Comparison of ENCODE assay signal across 8 cellular contexts in genomic region chr10:34758447-34758996, GRCh38. TPM values are rescaled to one million over a fixed set of nuclear protein-coding genes. Genes with fewer than 3 reads are reported as not detected.
DNase-seq lines count a peak whose midpoint lies in the region; ATAC-seq and TF ChIP-seq lines count a peak whose summit lies in the region.

No MANE protein-coding gene starts in this region.

- H3K27me3 ChIP-seq in esophagus squamous epithelium, result no peaks in the 10 kb centered on the region

- DNase-seq in DMS53 treated with DMSO at 0.1 percent for 48 hours (lab: John Stamatoyannopoulos, UW; ENCODE audit: unreplicated experiment) (peak; percentile 95), HCEC 1CT (peak; percentile 96), NB4 (ENCODE audit: low read depth) (peak; percentile 77), esophagus squamous epithelium (lab: John Stamatoyannopoulos, UW) (no peak), Ammon's horn (ENCODE audit: low spot score) (no peak), amygdala (lab: John Stamatoyannopoulos, UW) (no peak), Right ventricle myocardium inferior (ENCODE audit: missing footprints) (no peak), cerebellar cortex (ENCODE audit: low spot score) (no peak)

- H3K9me3 ChIP-seq in esophagus squamous epithelium, result no peaks in the 10 kb centered on the region

- no peak for TF ChIP-seq POLR2A in NB4 (IDR thresholded peaks at IDR 0.05; ENCODE audit: extremely low read depth, insufficient read length)
- no peak for TF ChIP-seq POLR2A in esophagus squamous epithelium (IDR thresholded peaks at IDR 0.05)

- peak overlapping the region; percentile 24 to 89 (median 83) for H3K27ac ChIP-seq in esophagus squamous epithelium

- no peak overlapping the region for H3K4me3 ChIP-seq in NB4 (ENCODE audit: low read depth, low read length)
- no peak overlapping the region for H3K4me3 ChIP-seq in esophagus squamous epithelium

- intact Hi-C loops in esophagus squamous epithelium (cut with DNase I) (no loop called here), Right ventricle myocardium inferior (cut with DNase I) (no loop called here)

- TF ChIP-seq CTCF in NB4 (IDR thresholded peaks at IDR 0.05; ENCODE audit: low read depth, low read length), result no peak
- TF ChIP-seq CTCF in esophagus squamous epithelium (IDR thresholded peaks at IDR 0.05), result no peak

- ATAC-seq in Right ventricle myocardium inferior, result no peak

- H3K36me3 ChIP-seq in esophagus squamous epithelium, result no peaks in the 10 kb centered on the region

- 22 to 28% methylated on average over 3 of the region's 3 CpGs for WGBS in esophagus squamous epithelium, 2 donors

- H3K4me1 ChIP-seq in esophagus squamous epithelium, result peaks cover 27 to 85% (median 37%) of the 10 kb centered on the region in 3 donors

RNA-seq across cellular contexts. Expression of gene PARD3, which starts 56.6 kb away (rescaled TPM):
- total RNA-seq in esophagus squamous epithelium (100 to 1,000 TPM in 1 of 4 donors, 10 to 100 TPM in 3; 57.3 to 114 (median 81.7) TPM), Right ventricle myocardium inferior (34.6 TPM)

Comparison
In these comparisons a context has a peak if more than half of its experiments do, and no peak if none do; other contexts are left out.
1. DNase-seq: peak in DMS53 treated with DMSO at 0.1 percent for 48 hours (single experiment), HCEC 1CT (single experiment) and NB4 (single experiment); none in esophagus squamous epithelium (single experiment), Ammon's horn (single experiment), amygdala (0 of 56), Right ventricle myocardium inferior (single experiment) and cerebellar cortex (single experiment).